ENCODE assay signal across 8 cellular contexts in genomic region chr5:151770383-151771258, GRCh38. TPM values are rescaled to one million over a fixed set of nuclear protein-coding genes. Genes with fewer than 3 reads are reported as not detected.
DNase-seq lines count a peak whose midpoint lies in the region; ATAC-seq, FAIRE-seq and TF ChIP-seq lines count a peak whose summit lies in the region.

No MANE protein-coding gene starts in this region.

- TF ChIP-seq CTCF in A549 (IDR thresholded peaks at IDR 0.05): no peak
- no peak for TF ChIP-seq CTCF in WTC11 (IDR thresholded peaks at IDR 0.05)
- TF ChIP-seq CTCF in fibroblast of mammary gland (conservative IDR thresholded peaks at IDR 0.05; ENCODE audit: control insufficient read depth, insufficient read depth, low read depth, low read length): no peak
- no peak for TF ChIP-seq CTCF in natural killer cell (IDR thresholded peaks at IDR 0.05)
- peak in 1 of 6 experiments; percentile 3 for TF ChIP-seq CTCF in thyroid gland (IDR thresholded peaks at IDR 0.05)

- no peak for TF ChIP-seq EP300 in A549 (IDR thresholded peaks at IDR 0.05)

- POLR2A ChIA-PET in A549 (lab: Yijun Ruan, JAX) (interaction anchor here (0.6 to 3.0 kb wide), 21 partner anchors 8 to 555 kb away, joined by 3 to 22 read pairs (median 4); partner anchors contain the start of genes ATOX1, CCDC69, GM2A and SLC36A1), WTC11 (lab: Charles Lee) (interaction anchor here (0.5 to 3.1 kb wide), 11 partner anchors 10 to 413 kb away, joined by 3 to 27 read pairs (median 3); partner anchors contain the start of genes ATOX1 and SPARC)

- H3K4me2 ChIP-seq in A549: peak overlapping the region; percentile 83

- H3K4me3 ChIP-seq in A549 (peak overlapping the region; percentile 61), fibroblast of mammary gland (ENCODE audit: control insufficient read depth, low read depth, low read length) (peak overlapping the region; percentile 53), thyroid gland (replicated peaks in 1 of 3) (peak overlapping the region; percentile 3 to 79 (median 50))

- no peak for FAIRE-seq in A549 (lab: Jason Lieb, UNC)

- H3K27ac Mint-ChIP-seq in WTC11: peak overlapping the region; percentile 95
- H3K27ac Mint-ChIP-seq in natural killer cell: no peak overlapping the region

- peak; percentile 24 to 52 for DNase-seq in A549 (ENCODE audit: low read depth in 1 of 2, low spot score in 1 of 2)
- DNase-seq in NCI-H1092 treated with DMSO at 0.1 percent for 48 hours (lab: John Stamatoyannopoulos, UW): peak; percentile 83
- peak; percentile 79 for DNase-seq in WTC11 (ENCODE audit: low spot score)
- DNase-seq in fibroblast of mammary gland (ENCODE audit: low read depth): peak; percentile 80
- DNase-seq in natural killer cell: no peak
- peak; percentile 84 to 86 for DNase-seq in thyroid gland

- H3K27me3 Mint-ChIP-seq in WTC11 (ENCODE audit: low read depth): no peaks in the 10 kb centered on the region
- H3K27me3 Mint-ChIP-seq in natural killer cell (ENCODE audit: low read depth in 2 of 2): no peaks in the 10 kb centered on the region

- H3K36me3 ChIP-seq in thyroid gland: no peaks in the 10 kb centered on the region

- no peak for TF ChIP-seq RAD21 in A549 (conservative IDR thresholded peaks at IDR 0.05 in 1 of 2, IDR thresholded peaks at IDR 0.05 in 1 of 2)

- TF ChIP-seq POLR2A in A549 (IDR thresholded peaks at IDR 0.05; ENCODE audit: low read length) (peak; percentile 27), GM10847 (IDR thresholded peaks at IDR 0.05; ENCODE audit: extremely low read depth, insufficient read length) (peak; percentile 54), thyroid gland (IDR thresholded peaks at IDR 0.05) (peak in 1 of 2 donors; percentile 14)

- H3K9me3 Mint-ChIP-seq in WTC11 (no peaks in the 10 kb centered on the region), natural killer cell (no peaks in the 10 kb centered on the region)

- peak overlapping the region; percentile 96 to 99 for H3K27ac ChIP-seq in A549
- H3K27ac ChIP-seq in thyroid gland: peak overlapping the region; percentile 95 to 100 (median 99)

- WGBS in A549 (ENCODE audit: missing lambda C conversion rate): 28% methylated on average over 43 of the region's 75 CpGs
- 3 to 5% methylated on average over 23 to 33 of the region's 75 CpGs for WGBS in thyroid gland, 2 donors

- H3K4me1 Mint-ChIP-seq in WTC11 (peaks cover 30% of the 10 kb centered on the region), natural killer cell (peaks cover 31 to 35% of the 10 kb centered on the region in 2 donors)

- H3K4me3 Mint-ChIP-seq in WTC11 (no peak overlapping the region), natural killer cell (no peak overlapping the region)

- H3K36me3 Mint-ChIP-seq in WTC11 (peaks cover 11% of the 10 kb centered on the region), natural killer cell (no peaks in the 10 kb centered on the region)

- H3K9me3 ChIP-seq in A549: no peaks in the 10 kb centered on the region
- no peaks in the 10 kb centered on the region for H3K9me3 ChIP-seq in thyroid gland

- H3K4me1 ChIP-seq in A549: peaks cover 26% of the 10 kb centered on the region
- H3K4me1 ChIP-seq in thyroid gland: peaks cover 20 to 24% of the 10 kb centered on the region in 2 donors

- no peaks in the 10 kb centered on the region for H3K27me3 ChIP-seq in thyroid gland

- ATAC-seq in A549 (peak; percentile 37 to 47), HG02571 (IDR thresholded peaks at IDR 0.05; ENCODE audit: unreplicated experiment) (peak; percentile 23), WTC11 (peak; percentile 21), natural killer cell (peak; percentile 10 to 13 (median 11))

- intact Hi-C loops in natural killer cell (cut with micrococcal nuclease) (loop anchor here (1.0 to 10.0 kb wide), 6 partner anchors 12 to 1326 kb away; partner anchors contain the start of genes ATOX1, GM2A, RPS14 and SLC36A1), thyroid gland (cut with DNase I) (no loop called here)

- CTCF ChIA-PET in A549 (lab: Yijun Ruan, JAX): interaction anchor here (0.5 to 2.6 kb wide), 18 partner anchors 9 to 288 kb away, joined by 3 to 16 read pairs (median 4); partner anchors contain the start of genes ATOX1 and SPARC
- CTCF ChIA-PET in WTC11 (lab: Charles Lee): interaction anchor here (0.6 to 2.3 kb wide), 26 partner anchors 10 to 730 kb away, joined by 3 to 25 read pairs (median 3); partner anchors contain the start of genes ATOX1 and SLC36A1

TF ChIP-seq in A549, 52 proteins besides CTCF, POLR2A, EP300 and RAD21 (continues in another document):
- TF ChIP-seq PBX3 (IDR thresholded peaks at IDR 0.05) (no peak), CHD2 (IDR thresholded peaks at IDR 0.05; ENCODE audit: low read length, partially characterized antibody) (no peak), RNF2 (IDR thresholded peaks at IDR 0.05; ENCODE audit: borderline replicate concordance, low read depth) (peak; percentile 69; the same call in 1 of the 2 replicates), MYC (IDR thresholded peaks at IDR 0.05; ENCODE audit: borderline replicate concordance, low read length) (no peak), HEYL (CRISPR knock-in tag; IDR thresholded peaks at IDR 0.05) (no peak), USF2 (IDR thresholded peaks at IDR 0.05) (peak; percentile 42; the same call in 1 of the 2 replicates)

TF ChIP-seq in WTC11, 78 proteins besides CTCF, POLR2A, EP300 and RAD21 (continues in another document):
- TF ChIP-seq NFATC4 (CRISPR knock-in tag; IDR thresholded peaks at IDR 0.05): peak; percentile 50; the same call in 1 of the 2 replicates
- TF ChIP-seq KAT7 (CRISPR knock-in tag; IDR thresholded peaks at IDR 0.05; ENCODE audit: borderline replicate concordance): 0 out of 2 replicates have a peak, but pooled peaks have one; percentile 30
- TF ChIP-seq USF2 (CRISPR knock-in tag; IDR thresholded peaks at IDR 0.05): peak; percentile 83
- 0 out of 2 replicates have a peak, but pooled peaks have one; percentile 77 for TF ChIP-seq E2F1 (CRISPR knock-in tag; IDR thresholded peaks at IDR 0.05)
- TF ChIP-seq HMGA2 (CRISPR knock-in tag; IDR thresholded peaks at IDR 0.05): no peak

RNA-seq across cellular contexts. Expression of gene G3BP1, which starts 1.1 kb away (rescaled TPM):
- 126 and 167 TPM in 2 replicates for polyA plus RNA-seq in A549 (2011; rRNA removed)
- 29.1 and 31.7 TPM in 2 replicates for polyA plus RNA-seq in A549 (2012; cell fraction: cytosol; rRNA removed)
- 30.8 and 60.6 TPM in 2 replicates for polyA plus RNA-seq in A549 (2012; cell fraction: nucleus; rRNA removed)
- 176 to 178 TPM (median 176 TPM) in 3 replicates for polyA plus RNA-seq in A549 (2017; fragmentation: RNase III; extraction: RNeasy Plus Mini Kit Qiagen cat#74134 plus additional on column Dnase treatment)
- polyA minus RNA-seq in A549 (2011; rRNA and poly(A)+ RNA removed): 284 and 339 TPM in 2 replicates
- 396 to 413 TPM (median 400 TPM) in 3 replicates for total RNA-seq in WTC11 (2021)
- 100 to 1,000 TPM in 2 of 3 donors, 10 to 100 TPM in 1; 94.9 to 127 (median 121) TPM for total RNA-seq in natural killer cell
- total RNA-seq in thyroid gland: 100 to 1,000 TPM in 3 of 4 donors, 10 to 100 TPM in 1; 95.9 to 177 (median 131) TPM

RNA-seq across cellular contexts. Expression of gene ATOX1, which starts 12.2 kb away (rescaled TPM):
- polyA plus RNA-seq in A549 (2011; rRNA removed): 58.1 and 78.8 TPM in 2 replicates
- polyA plus RNA-seq in A549 (2012; cell fraction: cytosol; rRNA removed): 299 and 387 TPM in 2 replicates
- 100 and 118 TPM in 2 replicates for polyA plus RNA-seq in A549 (2012; cell fraction: nucleus; rRNA removed)
- 215 to 223 TPM (median 218 TPM) in 3 replicates for polyA plus RNA-seq in A549 (2017; fragmentation: RNase III; extraction: RNeasy Plus Mini Kit Qiagen cat#74134 plus additional on column Dnase treatment)
- 61.8 and 72.7 TPM in 2 replicates for polyA minus RNA-seq in A549 (2011; rRNA and poly(A)+ RNA removed)
- total RNA-seq in WTC11 (2021): 76.4 to 79.3 TPM (median 77.4 TPM) in 3 replicates
- total RNA-seq in natural killer cell: 10 to 100 TPM; 41.5 to 46.4 (median 46.2) TPM
- total RNA-seq in thyroid gland: 100 to 1,000 TPM in 3 of 4 donors, 10 to 100 TPM in 1; 73.4 to 236 (median 157) TPM

Comparison
In these comparisons a context has a peak if more than half of its experiments do, and no peak if none do; other contexts are left out.
1. Of the 8 proteins assayed by ChIP-seq in both WTC11 and A549: peak only in WTC11: TP53; only in A549: none; in both: HMGXB4, MAX and USF2; in neither: 3; mixed calls (peak in some experiments, not most) for 1.